8 cellular contexts compared by ENCODE assay signal in the genomic region with DNA sequence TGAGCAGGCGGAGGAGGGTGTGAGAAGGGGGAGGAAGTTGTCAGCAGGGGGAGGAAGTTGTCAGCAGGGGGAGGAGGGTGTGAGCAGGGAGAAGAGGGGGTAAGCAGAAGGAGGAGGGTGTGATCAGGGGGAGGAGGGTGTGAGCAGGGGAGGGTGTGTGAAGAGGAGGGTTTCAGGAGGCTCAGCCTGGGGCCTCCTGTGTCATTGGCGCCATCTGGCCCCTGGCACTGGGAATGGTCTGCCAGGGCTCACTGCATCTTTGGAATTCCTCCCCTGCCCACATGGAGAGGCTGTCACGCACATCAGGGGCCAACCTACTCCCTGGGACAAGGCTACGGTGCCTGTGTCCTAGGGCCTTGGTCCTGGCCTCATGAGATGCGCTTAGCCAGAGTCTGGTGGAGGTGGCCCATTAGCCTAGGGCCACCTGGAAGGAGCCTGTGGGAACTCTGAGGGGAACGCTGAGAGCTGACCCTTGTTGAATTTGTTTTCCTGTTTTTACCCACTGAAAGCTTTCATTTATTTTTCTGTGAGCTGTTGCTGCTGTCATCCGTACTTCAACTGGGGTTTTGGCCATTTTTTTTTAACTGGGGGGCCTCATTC. TPM values are rescaled to one million over a fixed set of nuclear protein-coding genes. Genes with fewer than 3 reads are reported as not detected.
A peak's percentile ranks its signal among the peaks of the same experiment; 100 is the strongest.
DNase-seq lines count a peak whose midpoint lies in the region; ATAC-seq and TF ChIP-seq lines count a peak whose summit lies in the region.

No MANE protein-coding gene starts in this region.

- TF ChIP-seq CTCF in NB4 (IDR thresholded peaks at IDR 0.05; ENCODE audit: low read depth, low read length) = peak; percentile 44
- TF ChIP-seq CTCF in right atrium auricular region (IDR thresholded peaks at IDR 0.05) = peak in 1 of 2 donors; percentile 53
- TF ChIP-seq CTCF in omental fat pad (IDR thresholded peaks at IDR 0.05) = no peak
- no peak for TF ChIP-seq CTCF in spleen (IDR thresholded peaks at IDR 0.05 in 8 of 11, conservative IDR thresholded peaks at IDR 0.05 in 3 of 11)

- TF ChIP-seq POLR2A in NB4 (IDR thresholded peaks at IDR 0.05; ENCODE audit: extremely low read depth, insufficient read length) (no peak), spleen (IDR thresholded peaks at IDR 0.05) (no peak)

- H3K4me1 ChIP-seq in right atrium auricular region (peaks cover 0 to 43% of the 10 kb centered on the region in 2 donors), spleen (peaks cover 4 to 18% (median 11%) of the 10 kb centered on the region in 6 donors)

- CTCF ChIA-PET in activated CD4-positive, alpha-beta memory T cell treated with anti-CD3 and anti-CD28 coated beads, Interleukin-2, amount 10 ng/mL, durations not matched to agents 7 days and 5 days (lab: Charles Lee) = no interaction called here

- H3K36me3 ChIP-seq in right atrium auricular region = no peaks in the 10 kb centered on the region
- no peaks in the 10 kb centered on the region for H3K36me3 ChIP-seq in spleen

- H3K9me3 ChIP-seq in right atrium auricular region (peaks cover 0 to 3% of the 10 kb centered on the region in 2 donors), spleen (no peaks in the 10 kb centered on the region)

- peaks cover 12% of the 10 kb centered on the region for H3K27me3 Mint-ChIP-seq in activated T-cell treated with anti-CD3 and anti-CD28 coated beads, Interleukin-2, amount 50 U/mL, for 24 hours
- peaks cover 25% of the 10 kb centered on the region for H3K27me3 Mint-ChIP-seq in activated CD4-positive, alpha-beta memory T cell treated with anti-CD3 and anti-CD28 coated beads, Interleukin-2, amount 10 ng/mL, durations not matched to agents 7 days and 5 days

- peak overlapping the region; percentile 91 to 97 for H3K27ac ChIP-seq in right atrium auricular region
- no peak overlapping the region for H3K27ac ChIP-seq in spleen

- WGBS in spleen, 5 donors = 74 to 87% (median 85%) methylated on average over 7 of the region's 7 CpGs

- POLR2A ChIA-PET in activated CD4-positive, alpha-beta memory T cell treated with anti-CD3 and anti-CD28 coated beads, Interleukin-2, amount 10 ng/mL, durations not matched to agents 7 days and 5 days (lab: Charles Lee) = no interaction called here

- no peaks in the 10 kb centered on the region for H3K27me3 ChIP-seq in right atrium auricular region
- H3K27me3 ChIP-seq in spleen (replicated peaks in 1 of 7) = peaks cover 0 to 26% (median 12%) of the 10 kb centered on the region in 7 donors

- H3K4me3 ChIP-seq in NB4 (ENCODE audit: low read depth, low read length) (no peak overlapping the region), right atrium auricular region (no peak overlapping the region), spleen (no peak overlapping the region)

- no peak overlapping the region for H3K4me3 Mint-ChIP-seq in activated T-cell treated with anti-CD3 and anti-CD28 coated beads, Interleukin-2, amount 50 U/mL, for 24 hours
- H3K4me3 Mint-ChIP-seq in activated CD4-positive, alpha-beta memory T cell treated with anti-CD3 and anti-CD28 coated beads, Interleukin-2, amount 10 ng/mL, durations not matched to agents 7 days and 5 days = no peak overlapping the region

- H3K9me3 Mint-ChIP-seq in activated T-cell treated with anti-CD3 and anti-CD28 coated beads, Interleukin-2, amount 50 U/mL, for 24 hours = no peaks in the 10 kb centered on the region
- H3K9me3 Mint-ChIP-seq in activated CD4-positive, alpha-beta memory T cell treated with anti-CD3 and anti-CD28 coated beads, Interleukin-2, amount 10 ng/mL, durations not matched to agents 7 days and 5 days = no peaks in the 10 kb centered on the region

- H3K27ac Mint-ChIP-seq in activated T-cell treated with anti-CD3 and anti-CD28 coated beads, Interleukin-2, amount 50 U/mL, for 24 hours = no peak overlapping the region
- H3K27ac Mint-ChIP-seq in activated CD4-positive, alpha-beta memory T cell treated with anti-CD3 and anti-CD28 coated beads, Interleukin-2, amount 10 ng/mL, durations not matched to agents 7 days and 5 days = no peak overlapping the region

- H3K4me1 Mint-ChIP-seq in activated T-cell treated with anti-CD3 and anti-CD28 coated beads, Interleukin-2, amount 50 U/mL, for 24 hours (ENCODE audit: low read depth) = peaks cover 8% of the 10 kb centered on the region
- peaks cover 8% of the 10 kb centered on the region for H3K4me1 Mint-ChIP-seq in activated CD4-positive, alpha-beta memory T cell treated with anti-CD3 and anti-CD28 coated beads, Interleukin-2, amount 10 ng/mL, durations not matched to agents 7 days and 5 days

- peak; percentile 39 for DNase-seq in activated T-cell treated with anti-CD3 and anti-CD28 coated beads, Interleukin-2, amount 50 U/mL, for 24 hours
- no peak for DNase-seq in activated T-cell treated with anti-CD3 and anti-CD28 coated beads for 4 hours
- DNase-seq in NB4 (ENCODE audit: low read depth) = peak; percentile 66
- peak; percentile 19 for DNase-seq in activated CD4-positive, alpha-beta memory T cell treated with anti-CD3 and anti-CD28 coated beads, Interleukin-2, amount 10 ng/mL, durations not matched to agents 7 days and 5 days
- DNase-seq in right atrium auricular region (ENCODE audit: low spot score) = peak; percentile 71
- DNase-seq in T1000 (lab: John Stamatoyannopoulos, UW) = no peak
- no peak for DNase-seq in omental fat pad (ENCODE audit: low spot score)
- no peak for DNase-seq in spleen

- no peaks in the 10 kb centered on the region for H3K36me3 Mint-ChIP-seq in activated T-cell treated with anti-CD3 and anti-CD28 coated beads, Interleukin-2, amount 50 U/mL, for 24 hours (ENCODE audit: low read depth)
- H3K36me3 Mint-ChIP-seq in activated CD4-positive, alpha-beta memory T cell treated with anti-CD3 and anti-CD28 coated beads, Interleukin-2, amount 10 ng/mL, durations not matched to agents 7 days and 5 days (ENCODE audit: low read depth) = no peaks in the 10 kb centered on the region

- intact Hi-C loops in spleen (cut with DNase I; ENCODE audit: low total_unique reads) = no loop called here

- ATAC-seq in omental fat pad (ENCODE audit: low FRiP score) = no peak

RNA-seq across cellular contexts. Expression of a gene that starts 18.0 kb away (rescaled TPM):
- under 1 TPM in 1 of 2 experiments, not detected in 1; 0.10 TPM for total RNA-seq in activated CD4-positive, alpha-beta memory T cell treated with anti-CD3 and anti-CD28 coated beads, Interleukin-2, amount 10 ng/mL, durations not matched to agents 7 days and 5 days
- total RNA-seq in right atrium auricular region (10 to 100 TPM; 79.9 to 84.7 TPM), omental fat pad (under 1 TPM in 1 of 4 donors, not detected in 3; 0.48 TPM), spleen (1 to 10 TPM in 1 of 7 donors, under 1 TPM in 4, not detected in 2; 0.20 to 2.9 (median 0.29) TPM)
- 1 to 10 TPM in 1 of 3 donors, under 1 TPM in 2; 0.57 to 1.1 (median 0.65) TPM for polyA plus RNA-seq in spleen

Comparison
In these comparisons a context has a peak if more than half of its experiments do, and no peak if none do; other contexts are left out.
1. DNase-seq: peak in activated T-cell treated with anti-CD3 and anti-CD28 coated beads, Interleukin-2, amount 50 U/mL, for 24 hours (single experiment), NB4 (single experiment), activated CD4-positive, alpha-beta memory T cell treated with anti-CD3 and anti-CD28 coated beads, Interleukin-2, amount 10 ng/mL, durations not matched to agents 7 days and 5 days (single experiment) and right atrium auricular region (single experiment); none in activated T-cell treated with anti-CD3 and anti-CD28 coated beads for 4 hours (single experiment), T1000 (single experiment), omental fat pad (single experiment) and spleen (single experiment).
2. H3K27ac ChIP-seq: peak in right atrium auricular region (2 of 2); none in spleen (0 of 8).
3. RNA of a gene that starts 18.0 kb away (total RNA-seq): 79.9 to 84.7 TPM in right atrium auricular region; 0.20 to 2.9 TPM in spleen, 0.48 TPM in omental fat pad and 0.10 TPM in activated CD4-positive, alpha-beta memory T cell treated with anti-CD3 and anti-CD28 coated beads, Interleukin-2, amount 10 ng/mL, durations not matched to agents 7 days and 5 days; every median in the first group is over 10 times any median in the second.